In the genomic region with DNA sequence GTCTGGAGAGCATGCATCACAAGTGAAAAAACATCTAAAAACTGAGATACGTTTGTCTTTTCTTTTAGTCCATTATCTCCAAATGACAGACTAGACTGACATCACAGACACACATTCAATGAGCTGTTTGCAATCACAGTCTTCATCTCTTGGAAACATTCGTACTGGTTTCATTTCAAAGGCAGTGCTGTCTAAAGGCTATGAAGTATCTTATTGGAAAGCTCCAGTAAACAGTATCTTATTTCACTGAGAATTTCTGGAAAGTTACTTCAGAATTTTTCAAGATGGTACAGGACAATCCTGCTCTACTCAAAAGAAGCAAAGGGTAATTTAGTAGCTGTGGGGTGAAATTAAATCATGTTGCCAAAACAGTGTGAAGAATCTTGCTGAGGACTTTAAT, we compare ENCODE assay signal across 22 cellular contexts. TPM values are rescaled to one million over a fixed set of nuclear protein-coding genes. Genes with fewer than 3 reads are reported as not detected.
DNase-seq lines count a peak whose midpoint lies in the region; ATAC-seq, FAIRE-seq and TF ChIP-seq lines count a peak whose summit lies in the region.
"Had no signal": no experiment of that assay in that cellular context is flagged by ENCODE, and none has a peak within 500 bp of the region (broad histone marks: within the 10 kb centered on the region; RNA-seq: fewer than 3 reads in every experiment).

No MANE protein-coding gene starts in this region.

- TF ChIP-seq RAD21 in HepG2 (CRISPR knock-in tag; IDR thresholded peaks at IDR 0.05): no peak

- no peak overlapping the region for H2AFZ ChIP-seq in HepG2 (ENCODE audit: low read length)
- no peak overlapping the region for H2AFZ ChIP-seq in fibroblast of lung (ENCODE audit: low read length)
- no peak overlapping the region for H2AFZ ChIP-seq in neural progenitor cell (replicated peaks)

- no peak for FAIRE-seq in HepG2 (lab: Jason Lieb, UNC)
- FAIRE-seq: G401.6, GM18507 had no signal

- TF ChIP-seq EP300 in HepG2 (IDR thresholded peaks at IDR 0.05; ENCODE audit: low read depth in 2 of 2, low read length in 2 of 2) (no peak), HepG2 (CRISPR knock-in tag; IDR thresholded peaks at IDR 0.05; ENCODE audit: borderline replicate concordance) (no peak)

- in situ Hi-C loops in HepG2 (cut with HindIII; ENCODE audit: extremely low pct_ligation_motif_present, low pct_unique_long_range_greater_than_20kb): no loop called here

- H3K9ac ChIP-seq in HepG2 (ENCODE audit: insufficient read depth, low read depth, low read length) (no peak overlapping the region), fibroblast of lung (ENCODE audit: insufficient read depth, low read length) (no peak overlapping the region), neural progenitor cell (no peak overlapping the region)
- H3K9ac ChIP-seq: BLaER1 had no signal

- H3F3A ChIP-seq in neural progenitor cell (ENCODE audit: low read depth): peaks cover 9% of the 10 kb centered on the region

- H3K36me3 Mint-ChIP-seq in neural progenitor cell: peaks cover 2% of the 10 kb centered on the region
- H3K36me3 Mint-ChIP-seq: CD8-positive, alpha-beta memory T cell had no signal

- H3K4me1 ChIP-seq in HepG2 (ENCODE audit: insufficient read depth, low read length) (peaks cover 30% of the 10 kb centered on the region), right lobe of liver (no peaks in the 10 kb centered on the region), fibroblast of lung (ENCODE audit: control insufficient read depth, extremely low read depth, insufficient read depth, low read length) (no peaks in the 10 kb centered on the region), neural progenitor cell (peaks cover 32% of the 10 kb centered on the region)
- H3K4me1 ChIP-seq: BLaER1 had no signal

- no peaks in the 10 kb centered on the region for H3K27me3 ChIP-seq in HepG2 (ENCODE audit: control insufficient read depth in 1 of 2, insufficient read depth in 2 of 2, low read length in 2 of 2)
- H3K27me3 ChIP-seq in right lobe of liver: no peaks in the 10 kb centered on the region
- H3K27me3 ChIP-seq in fibroblast of lung (ENCODE audit: control insufficient read depth, insufficient read depth, low read length): no peaks in the 10 kb centered on the region
- H3K27me3 ChIP-seq in neural progenitor cell: no peaks in the 10 kb centered on the region
- H3K27me3 ChIP-seq: BLaER1 had no signal

- H3K4me2 ChIP-seq in HepG2 (ENCODE audit: low read depth, low read length) (peak overlapping the region; percentile 11; the same call in 1 of the 2 replicates), fibroblast of lung (ENCODE audit: extremely low read depth, insufficient read depth, low read length) (no peak overlapping the region), neural progenitor cell (peak overlapping the region; percentile 35)
- H3K4me2 ChIP-seq: BLaER1 had no signal

- H3K27ac ChIP-seq in HepG2 (ENCODE audit: extremely low read length, insufficient read depth, low read length) (no peak overlapping the region), right lobe of liver (no peak overlapping the region), fibroblast of lung (ENCODE audit: insufficient read depth, low read length) (no peak overlapping the region), neural progenitor cell (no peak overlapping the region)
- H3K27ac ChIP-seq: BLaER1, HL-60, SK-N-MC had no signal

- TF ChIP-seq POLR2A in HepG2 (IDR thresholded peaks at IDR 0.05; ENCODE audit: insufficient read depth in 1 of 2, low read depth in 2 of 2, low read length in 2 of 2) (no peak), right lobe of liver (IDR thresholded peaks at IDR 0.05) (no peak)

- no peak for TF ChIP-seq CTCF in HepG2 (CRISPR knock-in tag; IDR thresholded peaks at IDR 0.05)
- no peak for TF ChIP-seq CTCF in right lobe of liver (IDR thresholded peaks at IDR 0.05)
- TF ChIP-seq CTCF in fibroblast of lung (conservative IDR thresholded peaks at IDR 0.05 in 1 of 2, IDR thresholded peaks at IDR 0.05 in 1 of 2; ENCODE audit: low read depth in 1 of 2, low read length in 2 of 2): no peak
- no peak for TF ChIP-seq CTCF in neural progenitor cell (IDR thresholded peaks at IDR 0.05)

- no peaks in the 10 kb centered on the region for H4K20me1 ChIP-seq in HepG2 (ENCODE audit: insufficient read depth, low read length)
- H4K20me1 ChIP-seq in fibroblast of lung (ENCODE audit: control insufficient read depth, extremely low read depth, insufficient read depth, low read length): no peaks in the 10 kb centered on the region
- no peaks in the 10 kb centered on the region for H4K20me1 ChIP-seq in neural progenitor cell (ENCODE audit: low read depth)
- H4K20me1 ChIP-seq: BLaER1 had no signal

- peaks cover 21% of the 10 kb centered on the region for H3K4me1 Mint-ChIP-seq in neural progenitor cell
- H3K4me1 Mint-ChIP-seq: CD8-positive, alpha-beta memory T cell had no signal

- no peak overlapping the region for H3K4me3 Mint-ChIP-seq in neural progenitor cell
- H3K4me3 Mint-ChIP-seq: CD8-positive, alpha-beta memory T cell had no signal

- ATAC-seq in HepG2: no peak
- no peak for ATAC-seq in right lobe of liver
- no peak for ATAC-seq in GM18519 (IDR thresholded peaks at IDR 0.05; ENCODE audit: low FRiP score, unreplicated experiment)
- ATAC-seq: Panc1 had no signal

- DNase-seq in HepG2 (ENCODE audit: low spot score) (peak; percentile 20), right lobe of liver (no peak), fibroblast of lung (ENCODE audit: low read depth in 2 of 2) (peak; percentile 36 to 58), neural progenitor cell (ENCODE audit: low spot score) (no peak), CD1c-positive myeloid dendritic cell (ENCODE audit: extremely low spot score) (no peak), COLO829 (ENCODE audit: low spot score) (no peak), T-helper 2 cell (no peak)
- DNase-seq: 8988T; CD8-positive, alpha-beta memory T cell; DND-41; GOT3; KBM-7; NCI-H1436; NCI-H2029 treated with DMSO at 0.1 percent for 48 hours; NCI-H510A treated with DMSO at 0.1 percent for 48 hours had no signal

- no TSS peak for BruUV-seq in HepG2 (replicated peaks; lab: Mats Ljungman, UMichigan)

- no peak overlapping the region for H3K27ac Mint-ChIP-seq in neural progenitor cell
- H3K27ac Mint-ChIP-seq: CD8-positive, alpha-beta memory T cell had no signal

- H3K9me3 Mint-ChIP-seq in neural progenitor cell: peaks cover 2% of the 10 kb centered on the region
- H3K9me3 Mint-ChIP-seq: CD8-positive, alpha-beta memory T cell had no signal

- POLR2A ChIA-PET in HepG2 (lab: Yijun Ruan, JAX): no interaction called here

- H3K27me3 Mint-ChIP-seq in neural progenitor cell (ENCODE audit: insufficient read depth, low read depth): no peaks in the 10 kb centered on the region

- no peaks in the 10 kb centered on the region for H3K9me3 ChIP-seq in HepG2 (ENCODE audit: low read length)
- H3K9me3 ChIP-seq in right lobe of liver: no peaks in the 10 kb centered on the region
- H3K9me3 ChIP-seq in fibroblast of lung (ENCODE audit: control insufficient read depth, insufficient read depth, low read depth, low read length): no peaks in the 10 kb centered on the region
- H3K9me3 ChIP-seq in neural progenitor cell (ENCODE audit: low read depth): no peaks in the 10 kb centered on the region
- H3K9me3 ChIP-seq: BLaER1 had no signal

- CTCF ChIA-PET in HepG2 (lab: Yijun Ruan, JAX; ENCODE audit: low intra/inter-chr PET ratio, low total read pairs): no interaction called here

- intact Hi-C loops in HepG2 (cut with micrococcal nuclease; ENCODE audit: unreplicated experiment) (no loop called here), right lobe of liver (cut with DNase I) (no loop called here)

- H3K36me3 ChIP-seq in HepG2 (replicated peaks in 1 of 2; ENCODE audit: control insufficient read depth in 1 of 2, insufficient read depth in 2 of 2, low read length in 2 of 2): no peaks in the 10 kb centered on the region
- no peaks in the 10 kb centered on the region for H3K36me3 ChIP-seq in right lobe of liver
- H3K36me3 ChIP-seq in fibroblast of lung (ENCODE audit: control insufficient read depth, insufficient read depth, low read length): no peaks in the 10 kb centered on the region
- no peaks in the 10 kb centered on the region for H3K36me3 ChIP-seq in neural progenitor cell
- H3K36me3 ChIP-seq: BLaER1 had no signal

- H3K79me2 ChIP-seq in HepG2 (ENCODE audit: insufficient read depth, low read length): no peaks in the 10 kb centered on the region
- H3K79me2 ChIP-seq in fibroblast of lung (ENCODE audit: control insufficient read depth, insufficient read depth, low read length): no peaks in the 10 kb centered on the region
- no peaks in the 10 kb centered on the region for H3K79me2 ChIP-seq in neural progenitor cell (ENCODE audit: low read depth)

- 13% methylated on average over 2 of the region's 2 CpGs for WGBS in HepG2 (ENCODE audit: low lambda C conversion rate)
- WGBS in right lobe of liver (ENCODE audit: insufficient coverage, low coverage, low lambda C conversion rate, missing lambda C conversion rate): 24% methylated on average over 2 of the region's 2 CpGs

- H3K4me3 ChIP-seq in HepG2 (replicated peaks in 1 of 3; ENCODE audit: insufficient read depth in 1 of 3, low read depth in 2 of 3, low read length in 3 of 3) (no peak overlapping the region), right lobe of liver (no peak overlapping the region), fibroblast of lung (replicated peaks in 1 of 4; ENCODE audit: control extremely low read depth in 1 of 4, insufficient read depth in 1 of 4, low read depth in 3 of 4, low read length in 4 of 4) (no peak overlapping the region), neural progenitor cell (no peak overlapping the region)
- H3K4me3 ChIP-seq: BLaER1, SK-N-MC had no signal

RNA-seq across cellular contexts. Expression of a gene that starts 53.5 kb away (rescaled TPM):
- total RNA-seq in HepG2 (2016; rRNA removed; fragmentation: Illumina TruSeq; extraction: Trizol) (47.7 and 77.7 TPM in 2 replicates), right lobe of liver (under 1 TPM in 5 of 6 experiments, not detected in 1; 0.06 to 0.37 (median 0.29) TPM), fibroblast of lung (214 and 330 TPM in 2 replicates), neural progenitor cell (ENCODE audit: low replicate concordance) (21.4 and 31.7 TPM in 2 replicates)
- total RNA-seq in HepG2 (2016; cell fraction: cytosol; rRNA removed; fragmentation: Illumina TruSeq; extraction: Trizol; ENCODE audit: low read depth): 7.7 and 8.2 TPM in 2 replicates
- total RNA-seq in HepG2 (2016; cell fraction: insoluble cytoplasmic fraction; rRNA removed; fragmentation: Illumina TruSeq; extraction: Trizol): 48.1 and 76.8 TPM in 2 replicates
- total RNA-seq in HepG2 (2016; cell fraction: membrane; rRNA removed; fragmentation: Illumina TruSeq; extraction: Trizol): 25.2 and 27.9 TPM in 2 replicates
- total RNA-seq in HepG2 (2016; cell fraction: nucleus; rRNA removed; fragmentation: Illumina TruSeq; extraction: Trizol): 84.2 and 94.2 TPM in 2 replicates
- polyA plus RNA-seq in HepG2 (2011; rRNA removed) (38.9 and 75.3 TPM in 2 replicates), fibroblast of lung (210 and 260 TPM in 2 replicates)
- polyA plus RNA-seq in HepG2 (2011; cell fraction: cytosol; rRNA removed): 37.4 and 45.8 TPM in 2 replicates
- polyA plus RNA-seq in HepG2 (2011; cell fraction: nucleus; rRNA removed): 30.8 and 50.6 TPM in 2 replicates
- polyA plus RNA-seq in HepG2 (2012): 25.9 and 27.9 TPM in 2 replicates
- 2.9 TPM in 2 replicates for polyA plus RNA-seq in HepG2 (2016; cell fraction: cytosol; fragmentation: Illumina TruSeq; extraction: Trizol; ENCODE audit: low read depth)
- 35.7 and 36.2 TPM in 2 replicates for polyA plus RNA-seq in HepG2 (2016; cell fraction: insoluble cytoplasmic fraction; fragmentation: Illumina TruSeq; extraction: Trizol; ENCODE audit: low read depth)
- polyA plus RNA-seq in HepG2 (2016; cell fraction: membrane; fragmentation: Illumina TruSeq; extraction: Trizol; ENCODE audit: low read depth): 9.9 and 10.1 TPM in 2 replicates
- 95.3 and 95.9 TPM in 2 replicates for polyA plus RNA-seq in HepG2 (2016; cell fraction: nucleus; fragmentation: Illumina TruSeq; extraction: Trizol; ENCODE audit: insufficient read depth, low read depth)
- 0.05 and 162 TPM in 2 replicates for polyA minus RNA-seq in HepG2 (2011; rRNA and poly(A)+ RNA removed; ENCODE audit: low replicate concordance)
- 40.8 and 64.9 TPM in 2 replicates for polyA minus RNA-seq in HepG2 (2011; cell fraction: cytosol; rRNA and poly(A)+ RNA removed)
- 47.0 and 73.8 TPM in 2 replicates for polyA minus RNA-seq in HepG2 (2011; cell fraction: nucleus; rRNA and poly(A)+ RNA removed)
- 129 and 132 TPM in 2 replicates for polyA plus RNA-seq in fibroblast of lung (2012)
- polyA minus RNA-seq in fibroblast of lung (ENCODE audit: low replicate concordance): 159 and 193 TPM in 2 replicates
- total RNA-seq: CD8-positive, alpha-beta memory T cell had no signal
- polyA plus RNA-seq: CD8-positive, alpha-beta memory T cell had no signal

Comparison
In these comparisons a context has a peak if more than half of its experiments do, and no peak if none do; other contexts are left out.
1. DNase-seq: peak in HepG2 (single experiment) and fibroblast of lung (2 of 2); none in right lobe of liver (0 of 3), neural progenitor cell (single experiment), CD1c-positive myeloid dendritic cell (single experiment), COLO829 (single experiment) and T-helper 2 cell (0 of 5).
2. RNA of a gene that starts 53.5 kb away (total RNA-seq): 214 to 330 TPM in fibroblast of lung, 7.7 to 94.2 TPM in HepG2 and 21.4 to 31.7 TPM in neural progenitor cell; 0.06 to 0.37 TPM in right lobe of liver; every median in the first group is over 4 times any median in the second.